28 cellular contexts compared by ENCODE assay signal in the genomic region with DNA sequence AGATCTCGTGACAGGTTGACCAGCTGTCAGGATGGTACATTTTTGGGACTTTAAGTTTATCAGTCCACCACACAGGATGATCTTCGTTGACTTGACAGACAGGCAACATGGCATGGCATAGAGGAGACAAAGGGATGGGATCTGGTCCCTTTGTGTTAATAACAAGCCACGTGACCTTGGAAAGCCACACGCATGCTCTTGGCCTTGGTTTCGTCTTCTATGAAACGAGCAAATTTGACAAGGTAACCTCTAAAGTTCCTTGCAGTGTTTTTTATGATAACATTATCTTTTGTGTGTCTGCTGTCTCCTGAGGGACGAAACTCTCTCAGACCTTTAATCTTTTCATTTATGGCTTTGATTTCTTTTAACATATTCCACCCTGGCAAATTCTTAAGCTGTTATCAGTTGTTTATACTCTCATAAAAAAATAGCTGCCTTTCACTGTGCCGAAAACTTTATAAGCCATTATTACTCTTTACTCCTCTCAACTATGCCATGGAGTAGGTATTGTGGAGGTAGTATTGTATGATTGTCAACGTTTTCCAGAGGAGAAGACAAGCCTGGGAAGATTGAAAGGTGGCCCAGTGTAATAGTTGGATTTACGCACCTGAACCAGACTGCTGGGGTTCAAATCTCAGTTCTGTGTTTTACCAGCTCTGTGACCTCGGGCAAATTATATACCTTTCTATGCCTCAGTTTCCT.
DNase-seq lines count a peak whose midpoint lies in the region; ATAC-seq, FAIRE-seq and TF ChIP-seq lines count a peak whose summit lies in the region.
"Had no signal": no experiment of that assay in that cellular context is flagged by ENCODE, and none has a peak within 500 bp of the region (broad histone marks: within the 10 kb centered on the region; RNA-seq: fewer than 3 reads in every experiment).

No MANE protein-coding gene starts in this region.

- no peak for ATAC-seq in activated CD8-positive, alpha-beta memory T cell treated with anti-CD3 and anti-CD28 coated beads, Interleukin-2, amount 10 ng/mL, durations not matched to agents 7 days and 5 days
- peak in 3 of 4 donors; percentile 43 to 60 (median 52) for ATAC-seq in pancreas
- no peak for ATAC-seq in activated T-cell treated with anti-CD3 and anti-CD28 coated beads, Interleukin-2, amount 50 U/mL, for 72 hours (replicated peaks in 1 of 2)
- no peak for ATAC-seq in stimulated activated naive CD8-positive, alpha-beta T cell treated with anti-CD3 and anti-CD28 coated beads, Interleukin-15, Interleukin-2, amounts not matched to agents 100 U/mL and 50 U/mL, for 24 hours

- H3K4me1 ChIP-seq in right atrium auricular region (peaks cover 0 to 18% of the 10 kb centered on the region in 2 donors), pancreas (peaks cover 5 to 8% (median 7%) of the 10 kb centered on the region in 3 donors)
- H3K4me1 ChIP-seq: BE2C had no signal

- FAIRE-seq in pancreas (lab: Jason Lieb, UNC), result no peak
- FAIRE-seq: GM12891, GM19239, H54 had no signal

- peaks cover 6% of the 10 kb centered on the region for H3K9me3 Mint-ChIP-seq in activated CD8-positive, alpha-beta memory T cell treated with anti-CD3 and anti-CD28 coated beads, Interleukin-2, amount 10 ng/mL, durations not matched to agents 7 days and 5 days (ENCODE audit: low read depth)
- H3K9me3 Mint-ChIP-seq in activated T-cell treated with anti-CD3 and anti-CD28 coated beads, Interleukin-2, amount 50 U/mL, for 72 hours, result no peaks in the 10 kb centered on the region

- CTCF ChIA-PET in activated CD8-positive, alpha-beta memory T cell treated with anti-CD3 and anti-CD28 coated beads, Interleukin-2, amount 10 ng/mL, durations not matched to agents 7 days and 5 days (lab: Charles Lee), result interaction anchor here (1.1 to 1.8 kb wide), 5 partner anchors 10 to 145 kb away, joined by 3 to 9 read pairs (median 5); no protein-coding TSS in a partner anchor

- H3K36me3 ChIP-seq in right atrium auricular region, result peaks cover 46% of the 10 kb centered on the region
- H3K36me3 ChIP-seq in pancreas, result no peaks in the 10 kb centered on the region
- H3K36me3 ChIP-seq: BE2C had no signal

- H3K4me1 Mint-ChIP-seq in activated CD8-positive, alpha-beta memory T cell treated with anti-CD3 and anti-CD28 coated beads, Interleukin-2, amount 10 ng/mL, durations not matched to agents 7 days and 5 days, result no peaks in the 10 kb centered on the region
- no peaks in the 10 kb centered on the region for H3K4me1 Mint-ChIP-seq in activated T-cell treated with anti-CD3 and anti-CD28 coated beads, Interleukin-2, amount 50 U/mL, for 72 hours (ENCODE audit: low read depth)
- H3K4me1 Mint-ChIP-seq: CD14-positive monocyte; CD8-positive, alpha-beta memory T cell had no signal

- H3K27ac ChIP-seq in right atrium auricular region (peak overlapping the region; percentile 9 to 74), pancreas (no peak overlapping the region)

- H3K27me3 Mint-ChIP-seq in activated CD8-positive, alpha-beta memory T cell treated with anti-CD3 and anti-CD28 coated beads, Interleukin-2, amount 10 ng/mL, durations not matched to agents 7 days and 5 days, result no peaks in the 10 kb centered on the region
- no peaks in the 10 kb centered on the region for H3K27me3 Mint-ChIP-seq in activated T-cell treated with anti-CD3 and anti-CD28 coated beads, Interleukin-2, amount 50 U/mL, for 72 hours (ENCODE audit: low read depth)

- H3K36me3 Mint-ChIP-seq in activated CD8-positive, alpha-beta memory T cell treated with anti-CD3 and anti-CD28 coated beads, Interleukin-2, amount 10 ng/mL, durations not matched to agents 7 days and 5 days, result peaks cover 3% of the 10 kb centered on the region
- no peaks in the 10 kb centered on the region for H3K36me3 Mint-ChIP-seq in activated T-cell treated with anti-CD3 and anti-CD28 coated beads, Interleukin-2, amount 50 U/mL, for 72 hours (ENCODE audit: insufficient read depth in 2 of 2)
- H3K36me3 Mint-ChIP-seq: CD14-positive monocyte had no signal

- H3K4me3 Mint-ChIP-seq in activated CD8-positive, alpha-beta memory T cell treated with anti-CD3 and anti-CD28 coated beads, Interleukin-2, amount 10 ng/mL, durations not matched to agents 7 days and 5 days, result no peak overlapping the region
- no peak overlapping the region for H3K4me3 Mint-ChIP-seq in activated T-cell treated with anti-CD3 and anti-CD28 coated beads, Interleukin-2, amount 50 U/mL, for 72 hours
- H3K4me3 Mint-ChIP-seq: CD14-positive monocyte; CD8-positive, alpha-beta memory T cell had no signal

- WGBS in pancreas, 2 donors, result 49 to 52% methylated on average over 11 of the region's 11 CpGs

- DNase-seq in activated CD8-positive, alpha-beta memory T cell treated with anti-CD3 and anti-CD28 coated beads, Interleukin-2, amount 10 ng/mL, durations not matched to agents 7 days and 5 days, result peak; percentile 26
- DNase-seq in activated CD8-positive, alpha-beta memory T cell treated with anti-CD3 and anti-CD28 coated beads, Interleukin-2, amount 50 U/mL, for 48 hours, result no peak
- peak; percentile 32 for DNase-seq in OCI-M1 (lab: John Stamatoyannopoulos, UW)
- DNase-seq in right atrium auricular region (ENCODE audit: low spot score), result no peak
- no peak for DNase-seq in pancreas
- no peak for DNase-seq in stimulated activated CD4-positive, alpha-beta T cell treated with anti-CD3 and anti-CD28 coated beads, Interleukin-4, amount 100 ng/mL, for 24 hours
- no peak for DNase-seq in activated T-cell treated with anti-CD3 and anti-CD28 coated beads, Interleukin-2, amount 50 U/mL, for 72 hours
- no peak for DNase-seq in stimulated activated naive CD8-positive, alpha-beta T cell treated with anti-CD3 and anti-CD28 coated beads, Interleukin-15, Interleukin-2, amounts not matched to agents 100 U/mL and 50 U/mL, for 24 hours
- DNase-seq: 8988T; ACHN; BE2C; CD8-positive, alpha-beta memory T cell; DMS 273 treated with DMSO at 0.1 percent for 48 hours; DMS79; GF-D8; KG1; NCI-H1048; NCI-H1417; NCI-H1694; NCI-H2081; NCI-H2227 treated with DMSO at 0.1 percent for 48 hours; NCI-H526 treated with DMSO at 0.1 percent for 48 hours; RPMI8226; SHP77 treated with DMSO at 0.1 percent for 48 hours had no signal

- intact Hi-C loops in pancreas (cut with DNase I), result loop anchor here in 1 of 3 donors (10.0 kb wide), 1 partner anchor 214 kb away; no protein-coding TSS in a partner anchor

- no peak overlapping the region for H3K27ac Mint-ChIP-seq in activated CD8-positive, alpha-beta memory T cell treated with anti-CD3 and anti-CD28 coated beads, Interleukin-2, amount 10 ng/mL, durations not matched to agents 7 days and 5 days
- no peak overlapping the region for H3K27ac Mint-ChIP-seq in activated T-cell treated with anti-CD3 and anti-CD28 coated beads, Interleukin-2, amount 50 U/mL, for 72 hours
- H3K27ac Mint-ChIP-seq: CD14-positive monocyte; CD8-positive, alpha-beta memory T cell had no signal

- no peak overlapping the region for H3K4me3 ChIP-seq in right atrium auricular region
- H3K4me3 ChIP-seq in pancreas, result no peak overlapping the region

- H3K27me3 ChIP-seq in right atrium auricular region (no peaks in the 10 kb centered on the region), pancreas (no peaks in the 10 kb centered on the region)
- H3K27me3 ChIP-seq: BE2C had no signal

- TF ChIP-seq CTCF in right atrium auricular region (IDR thresholded peaks at IDR 0.05), result no peak
- no peak for TF ChIP-seq CTCF in pancreas (IDR thresholded peaks at IDR 0.05)

- H3K9me3 ChIP-seq in right atrium auricular region (no peaks in the 10 kb centered on the region), pancreas (peaks cover 0 to 3% (median 0%) of the 10 kb centered on the region in 4 donors)
- H3K9me3 ChIP-seq: BE2C had no signal

Comparison
In these comparisons a context has a peak if more than half of its experiments do, and no peak if none do; other contexts are left out.
1. DNase-seq: peak in activated CD8-positive, alpha-beta memory T cell treated with anti-CD3 and anti-CD28 coated beads, Interleukin-2, amount 10 ng/mL, durations not matched to agents 7 days and 5 days (single experiment) and OCI-M1 (single experiment); none in activated CD8-positive, alpha-beta memory T cell treated with anti-CD3 and anti-CD28 coated beads, Interleukin-2, amount 50 U/mL, for 48 hours (single experiment), right atrium auricular region (single experiment), pancreas (0 of 6), stimulated activated CD4-positive, alpha-beta T cell treated with anti-CD3 and anti-CD28 coated beads, Interleukin-4, amount 100 ng/mL, for 24 hours (single experiment), activated T-cell treated with anti-CD3 and anti-CD28 coated beads, Interleukin-2, amount 50 U/mL, for 72 hours (0 of 2) and stimulated activated naive CD8-positive, alpha-beta T cell treated with anti-CD3 and anti-CD28 coated beads, Interleukin-15, Interleukin-2, amounts not matched to agents 100 U/mL and 50 U/mL, for 24 hours (single experiment).
2. ATAC-seq: peak in pancreas (3 of 4); none in activated CD8-positive, alpha-beta memory T cell treated with anti-CD3 and anti-CD28 coated beads, Interleukin-2, amount 10 ng/mL, durations not matched to agents 7 days and 5 days (single experiment), activated T-cell treated with anti-CD3 and anti-CD28 coated beads, Interleukin-2, amount 50 U/mL, for 72 hours (0 of 2) and stimulated activated naive CD8-positive, alpha-beta T cell treated with anti-CD3 and anti-CD28 coated beads, Interleukin-15, Interleukin-2, amounts not matched to agents 100 U/mL and 50 U/mL, for 24 hours (single experiment).
3. H3K27ac ChIP-seq: peak in right atrium auricular region (2 of 2); none in pancreas (0 of 4).